Comparison of ENCODE assay signal across 11 cellular contexts in genomic region chr7:875051-875450, GRCh38. TPM values are rescaled to one million over a fixed set of nuclear protein-coding genes. Genes with fewer than 3 reads are reported as not detected.
DNase-seq lines count a peak whose midpoint lies in the region; ATAC-seq and TF ChIP-seq lines count a peak whose summit lies in the region.
"Had no signal": no experiment of that assay in that cellular context is flagged by ENCODE, and none has a peak within 500 bp of the region (broad histone marks: within the 10 kb centered on the region; RNA-seq: fewer than 3 reads in every experiment).

No MANE protein-coding gene starts in this region.

- no peak overlapping the region for H3K4me3 ChIP-seq in WERI-Rb-1 (ENCODE audit: low read depth, low read length)

- H3K36me3 ChIP-seq in WERI-Rb-1: peaks cover 48% of the 10 kb centered on the region

- H3K27ac Mint-ChIP-seq in activated CD4-positive, alpha-beta memory T cell treated with anti-CD3 and anti-CD28 coated beads, Interleukin-2, amount 10 ng/mL, durations not matched to agents 7 days and 5 days: peak overlapping the region; percentile 26
- peak overlapping the region in 8 of 10 donors; percentile 11 to 77 (median 54) for H3K27ac Mint-ChIP-seq in naive thymus-derived CD8-positive, alpha-beta T cell

- peaks cover 31% of the 10 kb centered on the region for H3K36me3 Mint-ChIP-seq in activated CD4-positive, alpha-beta memory T cell treated with anti-CD3 and anti-CD28 coated beads, Interleukin-2, amount 10 ng/mL, durations not matched to agents 7 days and 5 days (ENCODE audit: low read depth)
- H3K36me3 Mint-ChIP-seq in naive thymus-derived CD8-positive, alpha-beta T cell: peaks cover 0 to 31% (median 5%) of the 10 kb centered on the region in 3 donors

- POLR2A ChIA-PET in activated CD4-positive, alpha-beta memory T cell treated with anti-CD3 and anti-CD28 coated beads, Interleukin-2, amount 10 ng/mL, durations not matched to agents 7 days and 5 days (lab: Charles Lee): interaction anchor here (0.8 to 2.7 kb wide), 5 partner anchors 11 to 86 kb away, joined by 3 to 14 read pairs (median 8); partner anchors contain the start of gene SUN1
- POLR2A ChIA-PET in naive thymus-derived CD8-positive, alpha-beta T cell (lab: Charles Lee): interaction anchor here (0.8 to 2.6 kb wide), 10 partner anchors 44 to 726 kb away, joined by 3 to 15 read pairs (median 4); partner anchors contain the start of gene COX19

- H3K9me3 Mint-ChIP-seq in activated CD4-positive, alpha-beta memory T cell treated with anti-CD3 and anti-CD28 coated beads, Interleukin-2, amount 10 ng/mL, durations not matched to agents 7 days and 5 days: no peaks in the 10 kb centered on the region
- H3K9me3 Mint-ChIP-seq in naive thymus-derived CD8-positive, alpha-beta T cell: no peaks in the 10 kb centered on the region

- H3K9me3 ChIP-seq in WERI-Rb-1 (ENCODE audit: severe bottlenecking): peaks cover 3% of the 10 kb centered on the region
- H3K9me3 ChIP-seq: HAP-1 had no signal

- TF ChIP-seq CTCF in 22Rv1 (IDR thresholded peaks at IDR 0.05) (no peak), WERI-Rb-1 (IDR thresholded peaks at IDR 0.05; ENCODE audit: low read depth, low read length) (no peak)

- H3K27ac ChIP-seq in 22Rv1 (peak overlapping the region; percentile 80), WERI-Rb-1 (no peak overlapping the region)

- DNase-seq in NCI-H1092 (lab: John Stamatoyannopoulos, UW) (peak; percentile 47), DMS79 (lab: John Stamatoyannopoulos, UW) (no peak), WERI-Rb-1 (no peak), NCI-H1694 treated with DMSO at 0.1 percent for 48 hours (lab: John Stamatoyannopoulos, UW) (no peak)
- no peak for DNase-seq in activated CD4-positive, alpha-beta memory T cell treated with anti-CD3 and anti-CD28 coated beads, Interleukin-2, amount 10 ng/mL, durations not matched to agents 7 days and 5 days
- no peak for DNase-seq in naive thymus-derived CD8-positive, alpha-beta T cell
- DNase-seq: NCI-H524 treated with DMSO at 0.1 percent for 48 hours; stimulated activated CD4-positive, alpha-beta T cell treated with anti-CD3 and anti-CD28 coated beads, Interleukin-4, amount 100 ng/mL, for 24 hours had no signal

- CTCF ChIA-PET in activated CD4-positive, alpha-beta memory T cell treated with anti-CD3 and anti-CD28 coated beads, Interleukin-2, amount 10 ng/mL, durations not matched to agents 7 days and 5 days (lab: Charles Lee): interaction anchor here (0.9 to 1.9 kb wide), 6 partner anchors 58 to 91 kb away, joined by 4 to 8 read pairs (median 4); no protein-coding TSS in a partner anchor

- H3K27me3 Mint-ChIP-seq in activated CD4-positive, alpha-beta memory T cell treated with anti-CD3 and anti-CD28 coated beads, Interleukin-2, amount 10 ng/mL, durations not matched to agents 7 days and 5 days: no peaks in the 10 kb centered on the region
- no peaks in the 10 kb centered on the region for H3K27me3 Mint-ChIP-seq in naive thymus-derived CD8-positive, alpha-beta T cell

- no peak overlapping the region for H3K4me3 Mint-ChIP-seq in activated CD4-positive, alpha-beta memory T cell treated with anti-CD3 and anti-CD28 coated beads, Interleukin-2, amount 10 ng/mL, durations not matched to agents 7 days and 5 days
- peak overlapping the region in 4 of 10 donors; percentile 38 to 52 (median 42) for H3K4me3 Mint-ChIP-seq in naive thymus-derived CD8-positive, alpha-beta T cell

- no peak for ATAC-seq in naive thymus-derived CD8-positive, alpha-beta T cell
- ATAC-seq in GM21576 (IDR thresholded peaks at IDR 0.05; ENCODE audit: unreplicated experiment): no peak

- H3K4me1 Mint-ChIP-seq in activated CD4-positive, alpha-beta memory T cell treated with anti-CD3 and anti-CD28 coated beads, Interleukin-2, amount 10 ng/mL, durations not matched to agents 7 days and 5 days: peaks cover 24% of the 10 kb centered on the region
- H3K4me1 Mint-ChIP-seq in naive thymus-derived CD8-positive, alpha-beta T cell: peaks cover 7 to 35% (median 29%) of the 10 kb centered on the region in 4 donors

- H3K27me3 ChIP-seq in WERI-Rb-1 (ENCODE audit: insufficient read depth, low read depth, severe bottlenecking): no peaks in the 10 kb centered on the region

RNA-seq across cellular contexts. Expression of gene GET4, which starts 1.3 kb away (rescaled TPM):
- total RNA-seq in activated CD4-positive, alpha-beta memory T cell treated with anti-CD3 and anti-CD28 coated beads, Interleukin-2, amount 10 ng/mL, durations not matched to agents 7 days and 5 days: 10 to 100 TPM; 32.6 to 38.2 TPM
- 10 to 100 TPM; 61.4 to 64.1 TPM for total RNA-seq in naive thymus-derived CD8-positive, alpha-beta T cell
- 10 to 100 TPM; 23.0 to 34.6 (median 23.6) TPM for polyA plus RNA-seq in naive thymus-derived CD8-positive, alpha-beta T cell

RNA-seq across cellular contexts. Expression of gene SUN1, which starts 42.8 kb away (rescaled TPM):
- total RNA-seq in activated CD4-positive, alpha-beta memory T cell treated with anti-CD3 and anti-CD28 coated beads, Interleukin-2, amount 10 ng/mL, durations not matched to agents 7 days and 5 days: 10 to 100 TPM; 65.7 to 72.8 TPM
- total RNA-seq in naive thymus-derived CD8-positive, alpha-beta T cell: 100 to 1,000 TPM; 194 to 198 TPM
- polyA plus RNA-seq in naive thymus-derived CD8-positive, alpha-beta T cell: 10 to 100 TPM; 26.1 to 37.5 (median 27.9) TPM
